In the genomic region with DNA sequence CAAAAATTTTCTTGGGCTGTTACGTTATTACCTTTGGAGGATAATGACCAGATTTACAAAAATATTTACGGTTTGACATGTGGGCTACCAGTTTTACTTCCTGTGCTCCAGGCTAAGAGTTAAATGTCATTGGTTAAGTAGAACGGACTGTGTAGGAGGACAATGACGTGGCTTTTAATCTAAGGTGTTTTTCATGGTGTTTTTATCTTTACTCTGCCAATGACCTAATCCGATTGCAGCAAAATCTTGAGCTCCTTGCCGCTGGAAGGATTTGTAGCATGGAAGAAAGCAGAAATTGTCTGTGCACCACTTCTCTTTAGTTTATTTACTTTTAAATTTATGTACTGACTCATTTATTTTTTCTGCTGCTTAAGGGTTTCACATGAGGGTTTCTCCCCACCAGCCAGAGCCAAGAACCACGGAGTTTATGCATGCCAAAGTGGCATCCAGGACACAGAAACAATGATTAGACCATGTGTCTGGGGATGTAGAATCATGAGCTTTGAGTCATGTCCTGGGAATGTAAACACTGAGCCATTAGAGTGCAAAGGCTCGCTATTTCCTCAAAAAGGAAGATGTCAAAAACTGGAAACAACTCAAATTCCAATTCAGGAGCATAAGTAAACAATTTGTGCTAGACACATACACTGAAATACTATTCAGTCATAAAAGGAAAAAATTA, we compare ENCODE assay signal across 1 cellular context.
TF ChIP-seq lines count a peak whose summit lies in the region.

No MANE protein-coding gene starts in this region.

TF ChIP-seq in GM23338, 12 proteins besides CTCF, POLR2A, EP300 and RAD21 (continued from another document):
- TF ChIP-seq, protein P1, sequence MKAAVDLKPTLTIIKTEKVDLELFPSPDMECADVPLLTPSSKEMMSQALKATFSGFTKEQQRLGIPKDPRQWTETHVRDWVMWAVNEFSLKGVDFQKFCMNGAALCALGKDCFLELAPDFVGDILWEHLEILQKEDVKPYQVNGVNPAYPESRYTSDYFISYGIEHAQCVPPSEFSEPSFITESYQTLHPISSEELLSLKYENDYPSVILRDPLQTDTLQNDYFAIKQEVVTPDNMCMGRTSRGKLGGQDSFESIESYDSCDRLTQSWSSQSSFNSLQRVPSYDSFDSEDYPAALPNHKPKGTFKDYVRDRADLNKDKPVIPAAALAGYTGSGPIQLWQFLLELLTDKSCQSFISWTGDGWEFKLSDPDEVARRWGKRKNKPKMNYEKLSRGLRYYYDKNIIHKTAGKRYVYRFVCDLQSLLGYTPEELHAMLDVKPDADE (IDR thresholded peaks at IDR 0.05): no peak
- no peak for TF ChIP-seq CREB1 (CRISPR knock-in tag; IDR thresholded peaks at IDR 0.05; ENCODE audit: low read depth)
- TF ChIP-seq POLR2AphosphoS5 (IDR thresholded peaks at IDR 0.05; ENCODE audit: low read depth): no peak
- no peak for TF ChIP-seq NANOG (IDR thresholded peaks at IDR 0.05; ENCODE audit: borderline replicate concordance)
- no peak for TF ChIP-seq EZH2 (IDR thresholded peaks at IDR 0.05; ENCODE audit: low read depth, unreplicated experiment)
- TF ChIP-seq, protein P2, sequence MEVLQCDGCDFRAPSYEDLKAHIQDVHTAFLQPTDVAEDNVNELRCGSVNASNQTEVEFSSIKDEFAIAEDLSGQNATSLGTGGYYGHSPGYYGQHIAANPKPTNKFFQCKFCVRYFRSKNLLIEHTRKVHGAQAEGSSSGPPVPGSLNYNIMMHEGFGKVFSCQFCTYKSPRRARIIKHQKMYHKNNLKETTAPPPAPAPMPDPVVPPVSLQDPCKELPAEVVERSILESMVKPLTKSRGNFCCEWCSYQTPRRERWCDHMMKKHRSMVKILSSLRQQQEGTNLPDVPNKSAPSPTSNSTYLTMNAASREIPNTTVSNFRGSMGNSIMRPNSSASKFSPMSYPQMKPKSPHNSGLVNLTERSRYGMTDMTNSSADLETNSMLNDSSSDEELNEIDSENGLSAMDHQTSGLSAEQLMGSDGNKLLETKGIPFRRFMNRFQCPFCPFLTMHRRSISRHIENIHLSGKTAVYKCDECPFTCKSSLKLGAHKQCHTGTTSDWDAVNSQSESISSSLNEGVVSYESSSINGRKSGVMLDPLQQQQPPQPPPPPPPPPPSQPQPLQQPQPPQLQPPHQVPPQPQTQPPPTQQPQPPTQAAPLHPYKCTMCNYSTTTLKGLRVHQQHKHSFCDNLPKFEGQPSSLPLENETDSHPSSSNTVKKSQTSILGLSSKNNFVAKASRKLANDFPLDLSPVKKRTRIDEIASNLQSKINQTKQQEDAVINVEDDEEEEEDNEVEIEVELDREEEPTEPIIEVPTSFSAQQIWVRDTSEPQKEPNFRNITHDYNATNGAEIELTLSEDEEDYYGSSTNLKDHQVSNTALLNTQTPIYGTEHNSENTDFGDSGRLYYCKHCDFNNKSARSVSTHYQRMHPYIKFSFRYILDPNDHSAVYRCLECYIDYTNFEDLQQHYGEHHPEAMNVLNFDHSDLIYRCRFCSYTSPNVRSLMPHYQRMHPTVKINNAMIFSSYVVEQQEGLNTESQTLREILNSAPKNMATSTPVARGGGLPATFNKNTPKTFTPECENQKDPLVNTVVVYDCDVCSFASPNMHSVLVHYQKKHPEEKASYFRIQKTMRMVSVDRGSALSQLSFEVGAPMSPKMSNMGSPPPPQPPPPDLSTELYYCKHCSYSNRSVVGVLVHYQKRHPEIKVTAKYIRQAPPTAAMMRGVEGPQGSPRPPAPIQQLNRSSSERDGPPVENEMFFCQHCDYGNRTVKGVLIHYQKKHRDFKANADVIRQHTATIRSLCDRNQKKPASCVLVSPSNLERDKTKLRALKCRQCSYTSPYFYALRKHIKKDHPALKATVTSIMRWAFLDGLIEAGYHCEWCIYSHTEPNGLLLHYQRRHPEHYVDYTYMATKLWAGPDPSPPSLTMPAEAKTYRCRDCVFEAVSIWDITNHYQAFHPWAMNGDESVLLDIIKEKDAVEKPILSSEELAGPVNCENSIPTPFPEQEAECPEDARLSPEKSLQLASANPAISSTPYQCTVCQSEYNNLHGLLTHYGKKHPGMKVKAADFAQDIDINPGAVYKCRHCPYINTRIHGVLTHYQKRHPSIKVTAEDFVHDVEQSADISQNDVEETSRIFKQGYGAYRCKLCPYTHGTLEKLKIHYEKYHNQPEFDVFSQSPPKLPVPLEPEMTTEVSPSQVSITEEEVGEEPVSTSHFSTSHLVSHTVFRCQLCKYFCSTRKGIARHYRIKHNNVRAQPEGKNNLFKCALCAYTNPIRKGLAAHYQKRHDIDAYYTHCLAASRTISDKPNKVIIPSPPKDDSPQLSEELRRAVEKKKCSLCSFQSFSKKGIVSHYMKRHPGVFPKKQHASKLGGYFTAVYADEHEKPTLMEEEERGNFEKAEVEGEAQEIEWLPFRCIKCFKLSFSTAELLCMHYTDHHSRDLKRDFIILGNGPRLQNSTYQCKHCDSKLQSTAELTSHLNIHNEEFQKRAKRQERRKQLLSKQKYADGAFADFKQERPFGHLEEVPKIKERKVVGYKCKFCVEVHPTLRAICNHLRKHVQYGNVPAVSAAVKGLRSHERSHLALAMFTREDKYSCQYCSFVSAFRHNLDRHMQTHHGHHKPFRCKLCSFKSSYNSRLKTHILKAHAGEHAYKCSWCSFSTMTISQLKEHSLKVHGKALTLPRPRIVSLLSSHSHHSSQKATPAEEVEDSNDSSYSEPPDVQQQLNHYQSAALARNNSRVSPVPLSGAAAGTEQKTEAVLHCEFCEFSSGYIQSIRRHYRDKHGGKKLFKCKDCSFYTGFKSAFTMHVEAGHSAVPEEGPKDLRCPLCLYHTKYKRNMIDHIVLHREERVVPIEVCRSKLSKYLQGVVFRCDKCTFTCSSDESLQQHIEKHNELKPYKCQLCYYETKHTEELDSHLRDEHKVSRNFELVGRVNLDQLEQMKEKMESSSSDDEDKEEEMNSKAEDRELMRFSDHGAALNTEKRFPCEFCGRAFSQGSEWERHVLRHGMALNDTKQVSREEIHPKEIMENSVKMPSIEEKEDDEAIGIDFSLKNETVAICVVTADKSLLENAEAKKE (CRISPR knock-in tag; IDR thresholded peaks at IDR 0.05): no peak
- TF ChIP-seq JUNB (IDR thresholded peaks at IDR 0.05; ENCODE audit: unreplicated experiment): no peak
- TF ChIP-seq ZNF114 (CRISPR knock-in tag; IDR thresholded peaks at IDR 0.05): no peak
